Comparison of ENCODE assay signal across 11 cellular contexts in genomic region chr9:99012957-99013512, GRCh38.
DNase-seq lines count a peak whose midpoint lies in the region; ATAC-seq and TF ChIP-seq lines count a peak whose summit lies in the region.
"Had no signal": no experiment of that assay in that cellular context is flagged by ENCODE, and none has a peak within 500 bp of the region (broad histone marks: within the 10 kb centered on the region; RNA-seq: fewer than 3 reads in every experiment).

No MANE protein-coding gene starts in this region.

- H3K4me3 ChIP-seq in vagina (no peak overlapping the region), HAP-1 (no peak overlapping the region)

- POLR2A ChIA-PET in activated CD8-positive, alpha-beta T cell treated with anti-CD3 and anti-CD28 coated beads, Interleukin-2, amount 10 ng/mL, durations not matched to agents 7 days and 5 days (lab: Charles Lee) = interaction anchor here (0.7 to 1.9 kb wide), 9 partner anchors 11 to 176 kb away, joined by 3 to 8 read pairs (median 3); partner anchors contain the start of gene TGFBR1

- H3K27me3 Mint-ChIP-seq in activated CD8-positive, alpha-beta T cell treated with anti-CD3 and anti-CD28 coated beads, Interleukin-2, amount 10 ng/mL, durations not matched to agents 7 days and 5 days (ENCODE audit: low read depth) = no peaks in the 10 kb centered on the region

- no peak for TF ChIP-seq POLR2A in vagina (IDR thresholded peaks at IDR 0.05)

- H3K9me3 ChIP-seq in vagina = no peaks in the 10 kb centered on the region
- peaks cover 13% of the 10 kb centered on the region for H3K9me3 ChIP-seq in HAP-1

- peak overlapping the region; percentile 63 for H3K4me3 Mint-ChIP-seq in activated CD8-positive, alpha-beta T cell treated with anti-CD3 and anti-CD28 coated beads, Interleukin-2, amount 10 ng/mL, durations not matched to agents 7 days and 5 days
- H3K4me3 Mint-ChIP-seq: nephron had no signal

- CTCF ChIA-PET in activated CD8-positive, alpha-beta T cell treated with anti-CD3 and anti-CD28 coated beads, Interleukin-2, amount 10 ng/mL, durations not matched to agents 7 days and 5 days (lab: Charles Lee) = interaction anchor here (0.6 to 6.0 kb wide), 30 partner anchors 11 to 167 kb away, joined by 3 to 66 read pairs (median 6); partner anchors contain the start of gene TGFBR1

- peaks cover 0 to 7% of the 10 kb centered on the region in 2 donors for H3K36me3 ChIP-seq in vagina
- no peaks in the 10 kb centered on the region for H3K36me3 ChIP-seq in HAP-1 (replicated peaks)

- H3K4me1 ChIP-seq in vagina (no peaks in the 10 kb centered on the region), HAP-1 (no peaks in the 10 kb centered on the region)

- ATAC-seq in activated CD8-positive, alpha-beta T cell treated with anti-CD3 and anti-CD28 coated beads, Interleukin-2, amount 10 ng/mL, durations not matched to agents 7 days and 5 days = peak; percentile 49
- peak; percentile 87 for ATAC-seq in Right ventricle myocardium superior (ENCODE audit: poor library complexity)
- ATAC-seq in GM21423 (IDR thresholded peaks at IDR 0.05; ENCODE audit: unreplicated experiment) = no peak

- DNase-seq in stimulated activated CD4-positive, alpha-beta T cell treated with anti-CD3 and anti-CD28 coated beads, Interleukin-1b, Interleukin-23, amount 100 ng/mL, for 48 hours = peak; percentile 15
- no peak for DNase-seq in stimulated activated CD4-positive, alpha-beta T cell treated with anti-CD3 and anti-CD28 coated beads, Interleukin-2, amount 100 ng/mL, for 48 hours
- peak; percentile 38 for DNase-seq in activated CD8-positive, alpha-beta T cell treated with anti-CD3 and anti-CD28 coated beads, Interleukin-2, amount 10 ng/mL, durations not matched to agents 7 days and 5 days
- DNase-seq in Right ventricle myocardium superior (no peak), vagina (ENCODE audit: extremely low spot score in 2 of 2) (no peak), HAP-1 (ENCODE audit: low spot score in 2 of 2) (no peak), GM13977 (ENCODE audit: low spot score) (no peak)
- DNase-seq: NCI-H446 had no signal

- TF ChIP-seq CTCF in vagina (IDR thresholded peaks at IDR 0.05) (peak in 1 of 3 experiments; percentile 39), GM13977 (IDR thresholded peaks at IDR 0.05; ENCODE audit: extremely low read depth, insufficient read depth, missing control alignments) (no peak)

- no peak overlapping the region for H3K27ac ChIP-seq in vagina
- H3K27ac ChIP-seq: C4-2B had no signal

- peak overlapping the region; percentile 99 for H3K27ac Mint-ChIP-seq in activated CD8-positive, alpha-beta T cell treated with anti-CD3 and anti-CD28 coated beads, Interleukin-2, amount 10 ng/mL, durations not matched to agents 7 days and 5 days
- H3K27ac Mint-ChIP-seq: nephron had no signal

- H3K4me1 Mint-ChIP-seq in activated CD8-positive, alpha-beta T cell treated with anti-CD3 and anti-CD28 coated beads, Interleukin-2, amount 10 ng/mL, durations not matched to agents 7 days and 5 days (ENCODE audit: low read depth) = peaks cover 37% of the 10 kb centered on the region
- H3K4me1 Mint-ChIP-seq: nephron had no signal

- intact Hi-C loops in Right ventricle myocardium superior (cut with DNase I) (loop anchor here (5.0 kb wide), 1 partner anchor 166 kb away; no protein-coding TSS in a partner anchor), vagina (cut with DNase I) (no loop called here)

- in situ Hi-C loops in HAP-1 (cut with MboI; ENCODE audit: low sequenced_read_pairs) (no loop called here), GM13977 (cut with MboI; ENCODE audit: low pct_unique_long_range_greater_than_20kb, low sequenced_read_pairs, unreplicated experiment) (no loop called here)

- H3K27me3 ChIP-seq in vagina (no peaks in the 10 kb centered on the region), HAP-1 (ENCODE audit: low read depth) (no peaks in the 10 kb centered on the region)

- peaks cover 33% of the 10 kb centered on the region for H3K36me3 Mint-ChIP-seq in activated CD8-positive, alpha-beta T cell treated with anti-CD3 and anti-CD28 coated beads, Interleukin-2, amount 10 ng/mL, durations not matched to agents 7 days and 5 days (ENCODE audit: low read depth)

- peaks cover 29% of the 10 kb centered on the region for H3K9me3 Mint-ChIP-seq in activated CD8-positive, alpha-beta T cell treated with anti-CD3 and anti-CD28 coated beads, Interleukin-2, amount 10 ng/mL, durations not matched to agents 7 days and 5 days (ENCODE audit: insufficient read depth)

Comparison
In these comparisons a context has a peak if more than half of its experiments do, and no peak if none do; other contexts are left out.
1. DNase-seq: peak in stimulated activated CD4-positive, alpha-beta T cell treated with anti-CD3 and anti-CD28 coated beads, Interleukin-1b, Interleukin-23, amount 100 ng/mL, for 48 hours (single experiment) and activated CD8-positive, alpha-beta T cell treated with anti-CD3 and anti-CD28 coated beads, Interleukin-2, amount 10 ng/mL, durations not matched to agents 7 days and 5 days (single experiment); none in stimulated activated CD4-positive, alpha-beta T cell treated with anti-CD3 and anti-CD28 coated beads, Interleukin-2, amount 100 ng/mL, for 48 hours (0 of 2), Right ventricle myocardium superior (single experiment), vagina (0 of 2), HAP-1 (0 of 2) and GM13977 (single experiment).